Comparison of ENCODE assay signal across 14 cellular contexts in genomic region chr6:122405417-122405816, GRCh38. TPM values are rescaled to one million over a fixed set of nuclear protein-coding genes. Genes with fewer than 3 reads are reported as not detected.
A peak's percentile ranks its signal among the peaks of the same experiment; 100 is the strongest.
DNase-seq lines count a peak whose midpoint lies in the region; ATAC-seq and TF ChIP-seq lines count a peak whose summit lies in the region.
"Had no signal": no experiment of that assay in that cellular context is flagged by ENCODE, and none has a peak within 500 bp of the region (broad histone marks: within the 10 kb centered on the region; RNA-seq: fewer than 3 reads in every experiment).

No MANE protein-coding gene starts in this region.

- ATAC-seq in omental fat pad (ENCODE audit: low FRiP score) (peak; percentile 51), GM19324 (IDR thresholded peaks at IDR 0.05; ENCODE audit: low FRiP score, unreplicated experiment) (no peak)

- TF ChIP-seq CTCF in choroid plexus epithelial cell (conservative IDR thresholded peaks at IDR 0.05; ENCODE audit: low read depth, low read length) (peak; percentile 22), omental fat pad (IDR thresholded peaks at IDR 0.05) (no peak)

- DNase-seq in DMS53 (lab: John Stamatoyannopoulos, UW) (peak; percentile 4), DMS53 treated with DMSO at 0.1 percent for 48 hours (lab: John Stamatoyannopoulos, UW; ENCODE audit: unreplicated experiment) (no peak), LHCN-M2 (ENCODE audit: low read depth) (peak; percentile 59), choroid plexus epithelial cell (ENCODE audit: low read depth) (no peak), omental fat pad (ENCODE audit: low spot score) (no peak), NCI-H2196 treated with DMSO at 0.1 percent for 48 hours (lab: John Stamatoyannopoulos, UW; ENCODE audit: unreplicated experiment) (no peak), DMS79 (lab: John Stamatoyannopoulos, UW) (no peak)
- DNase-seq: 8988T; activated CD4-positive, alpha-beta T cell treated with anti-CD3 and anti-CD28 coated beads for 1 hour; central memory CD4-positive, alpha-beta T cell; spleen; transverse colon had no signal

- H3K4me3 ChIP-seq in choroid plexus epithelial cell (ENCODE audit: low read depth, low read length) = no peak overlapping the region
- H3K4me3 ChIP-seq: neural progenitor cell, spleen, transverse colon had no signal

RNA-seq across cellular contexts. Expression of gene HSF2, which starts 6.0 kb away (rescaled TPM):
- total RNA-seq in LHCN-M2 (2014; rRNA removed) (23.8 and 28.9 TPM in 2 replicates), omental fat pad (10 to 100 TPM in 3 of 4 donors, 1 to 10 TPM in 1; 8.9 to 19.5 (median 13.5) TPM)
- 7.2 TPM for polyA plus RNA-seq in LHCN-M2 (2012)

Comparison
In these comparisons a context has a peak if more than half of its experiments do, and no peak if none do; other contexts are left out.
1. DNase-seq: peak in DMS53 (single experiment) and LHCN-M2 (single experiment); none in DMS53 treated with DMSO at 0.1 percent for 48 hours (single experiment), choroid plexus epithelial cell (single experiment), omental fat pad (single experiment), NCI-H2196 treated with DMSO at 0.1 percent for 48 hours (single experiment) and DMS79 (single experiment).